Comparison of ENCODE assay signal across 13 cellular contexts in genomic region chr7:150556521-150557138, GRCh38. TPM values are rescaled to one million over a fixed set of nuclear protein-coding genes. Genes with fewer than 3 reads are reported as not detected.
DNase-seq lines count a peak whose midpoint lies in the region; ATAC-seq, FAIRE-seq and TF ChIP-seq lines count a peak whose summit lies in the region.
"Had no signal": no experiment of that assay in that cellular context is flagged by ENCODE, and none has a peak within 500 bp of the region (broad histone marks: within the 10 kb centered on the region; RNA-seq: fewer than 3 reads in every experiment).

No MANE protein-coding gene starts in this region.

- H3K79me2 ChIP-seq in endothelial cell of umbilical vein (ENCODE audit: control insufficient read depth, insufficient read depth, low read length), result no peaks in the 10 kb centered on the region

- H3K27me3 ChIP-seq in endothelial cell of umbilical vein (ENCODE audit: control insufficient read depth in 2 of 2, insufficient read depth in 2 of 2, low read length in 2 of 2), result no peaks in the 10 kb centered on the region
- H3K27me3 ChIP-seq in spleen (replicated peaks in 1 of 7), result no peaks in the 10 kb centered on the region
- no peaks in the 10 kb centered on the region for H3K27me3 ChIP-seq in testis
- no peaks in the 10 kb centered on the region for H3K27me3 ChIP-seq in breast epithelium
- H3K27me3 ChIP-seq: neutrophil had no signal

- dilution Hi-C loops in endothelial cell of umbilical vein (cut with MboI; ENCODE audit: extremely low pct_ligation_motif_present, low sequenced_read_pairs), result no loop called here

- H3K9ac ChIP-seq in endothelial cell of umbilical vein (replicated peaks; ENCODE audit: extremely low read depth, insufficient read depth, low read length), result no peak overlapping the region

- peak overlapping the region; percentile 85 for H2AFZ ChIP-seq in endothelial cell of umbilical vein (ENCODE audit: low read depth, low read length)

- no peaks in the 10 kb centered on the region for H3K9me1 ChIP-seq in endothelial cell of umbilical vein (replicated peaks; ENCODE audit: control insufficient read depth, extremely low read depth, insufficient read depth, low read length)

- CTCF ChIA-PET in activated CD8-positive, alpha-beta memory T cell treated with anti-CD3 and anti-CD28 coated beads, Interleukin-2, amount 10 ng/mL, durations not matched to agents 7 days and 5 days (lab: Charles Lee), result no interaction called here
- CTCF ChIA-PET in endothelial cell of umbilical vein (lab: Charles Lee), result no interaction called here

- FAIRE-seq in endothelial cell of umbilical vein (lab: Jason Lieb, UNC), result no peak
- FAIRE-seq: endometrium had no signal

- TF ChIP-seq CTCF in endothelial cell of umbilical vein (IDR thresholded peaks at IDR 0.05; ENCODE audit: extremely low read depth in 1 of 2, insufficient read depth in 1 of 2, low read depth in 1 of 2, low read length in 2 of 2) (no peak), spleen (IDR thresholded peaks at IDR 0.05 in 8 of 11, conservative IDR thresholded peaks at IDR 0.05 in 3 of 11) (no peak), testis (IDR thresholded peaks at IDR 0.05) (no peak), breast epithelium (IDR thresholded peaks at IDR 0.05) (no peak)

- peaks cover 36% of the 10 kb centered on the region for H3K9me3 Mint-ChIP-seq in activated CD8-positive, alpha-beta memory T cell treated with anti-CD3 and anti-CD28 coated beads, Interleukin-2, amount 10 ng/mL, durations not matched to agents 7 days and 5 days (ENCODE audit: low read depth)
- peaks cover 82% of the 10 kb centered on the region for H3K9me3 Mint-ChIP-seq in T-helper 2 cell treated with Interferon-gamma antibody and Interleukin-4, amounts not matched to agents 5 μg/mL and 100 μg/mL, for 36 hours

- H3K27me3 Mint-ChIP-seq in activated CD8-positive, alpha-beta memory T cell treated with anti-CD3 and anti-CD28 coated beads, Interleukin-2, amount 10 ng/mL, durations not matched to agents 7 days and 5 days, result no peaks in the 10 kb centered on the region
- H3K27me3 Mint-ChIP-seq in T-helper 2 cell treated with Interferon-gamma antibody and Interleukin-4, amounts not matched to agents 5 μg/mL and 100 μg/mL, for 36 hours (ENCODE audit: low read depth), result no peaks in the 10 kb centered on the region

- DNase-seq in activated CD8-positive, alpha-beta memory T cell treated with anti-CD3 and anti-CD28 coated beads, Interleukin-2, amount 10 ng/mL, durations not matched to agents 7 days and 5 days, result peak; percentile 70
- DNase-seq in activated CD8-positive, alpha-beta memory T cell treated with anti-CD3 and anti-CD28 coated beads, Interleukin-2, amount 50 U/mL, for 4 hours, result no peak
- DNase-seq in T-helper 2 cell treated with Interferon-gamma antibody and Interleukin-4, amounts not matched to agents 5 μg/mL and 100 μg/mL, for 36 hours (ENCODE audit: low spot score), result no peak
- DNase-seq in endothelial cell of umbilical vein (ENCODE audit: low read depth, low spot score) (peak; percentile 14), spleen (no peak), hippocampal formation (lab: John Stamatoyannopoulos, UW) (no peak), testis (no peak), breast epithelium (ENCODE audit: low spot score in 2 of 2) (no peak)
- DNase-seq: NCI-H1436, NCI-H510A had no signal

- H3K4me3 Mint-ChIP-seq in activated CD8-positive, alpha-beta memory T cell treated with anti-CD3 and anti-CD28 coated beads, Interleukin-2, amount 10 ng/mL, durations not matched to agents 7 days and 5 days, result peak overlapping the region; percentile 48
- H3K4me3 Mint-ChIP-seq in T-helper 2 cell treated with Interferon-gamma antibody and Interleukin-4, amounts not matched to agents 5 μg/mL and 100 μg/mL, for 36 hours, result peak overlapping the region; percentile 73

- H3K4me3 ChIP-seq in endothelial cell of umbilical vein (replicated peaks in 1 of 3; ENCODE audit: insufficient read depth in 1 of 3, low read depth in 1 of 3, low read length in 3 of 3) (no peak overlapping the region), spleen (no peak overlapping the region), testis (no peak overlapping the region), breast epithelium (no peak overlapping the region)

- H3K27ac Mint-ChIP-seq in activated CD8-positive, alpha-beta memory T cell treated with anti-CD3 and anti-CD28 coated beads, Interleukin-2, amount 10 ng/mL, durations not matched to agents 7 days and 5 days, result peak overlapping the region; percentile 91
- peak overlapping the region; percentile 93 for H3K27ac Mint-ChIP-seq in T-helper 2 cell treated with Interferon-gamma antibody and Interleukin-4, amounts not matched to agents 5 μg/mL and 100 μg/mL, for 36 hours

- no peaks in the 10 kb centered on the region for H4K20me1 ChIP-seq in endothelial cell of umbilical vein (replicated peaks; ENCODE audit: control insufficient read depth, extremely low read depth, insufficient read depth, low read length)

- H3K4me1 Mint-ChIP-seq in activated CD8-positive, alpha-beta memory T cell treated with anti-CD3 and anti-CD28 coated beads, Interleukin-2, amount 10 ng/mL, durations not matched to agents 7 days and 5 days, result peaks cover 28% of the 10 kb centered on the region
- H3K4me1 Mint-ChIP-seq in T-helper 2 cell treated with Interferon-gamma antibody and Interleukin-4, amounts not matched to agents 5 μg/mL and 100 μg/mL, for 36 hours (ENCODE audit: low read depth), result peaks cover 30% of the 10 kb centered on the region

- peaks cover 80% of the 10 kb centered on the region for H3K36me3 Mint-ChIP-seq in activated CD8-positive, alpha-beta memory T cell treated with anti-CD3 and anti-CD28 coated beads, Interleukin-2, amount 10 ng/mL, durations not matched to agents 7 days and 5 days
- peaks cover 73% of the 10 kb centered on the region for H3K36me3 Mint-ChIP-seq in T-helper 2 cell treated with Interferon-gamma antibody and Interleukin-4, amounts not matched to agents 5 μg/mL and 100 μg/mL, for 36 hours (ENCODE audit: low read depth)

- H3K36me3 ChIP-seq in endothelial cell of umbilical vein (ENCODE audit: control insufficient read depth in 2 of 2, extremely low read depth in 1 of 2, insufficient read depth in 2 of 2, low read length in 2 of 2) (no peaks in the 10 kb centered on the region), spleen (no peaks in the 10 kb centered on the region), testis (ENCODE audit: low read depth, missing control alignments) (no peaks in the 10 kb centered on the region), breast epithelium (no peaks in the 10 kb centered on the region)
- H3K36me3 ChIP-seq: neutrophil had no signal

- 17 to 32% (median 18%) methylated on average over 4 of the region's 4 CpGs for WGBS in spleen, 5 donors
- WGBS in testis, 2 donors, result 60 to 66% methylated on average over 4 of the region's 4 CpGs

- TF ChIP-seq POLR2A in endothelial cell of umbilical vein (IDR thresholded peaks at IDR 0.05; ENCODE audit: low read depth, low read length), result no peak
- TF ChIP-seq POLR2A in spleen (IDR thresholded peaks at IDR 0.05), result no peak
- TF ChIP-seq POLR2A in testis (IDR thresholded peaks at IDR 0.05), result no peak
- no peak for TF ChIP-seq POLR2A in breast epithelium (IDR thresholded peaks at IDR 0.05)

- no peak overlapping the region for H3K27ac ChIP-seq in endothelial cell of umbilical vein (ENCODE audit: insufficient read depth, low read depth, low read length)
- peak overlapping the region; percentile 31 to 85 (median 76) for H3K27ac ChIP-seq in spleen
- no peak overlapping the region for H3K27ac ChIP-seq in testis
- no peak overlapping the region for H3K27ac ChIP-seq in breast epithelium
- H3K27ac ChIP-seq: neutrophil had no signal

- POLR2A ChIA-PET in endothelial cell of umbilical vein (lab: Charles Lee), result no interaction called here

- peaks cover 6% of the 10 kb centered on the region for H3K4me1 ChIP-seq in endothelial cell of umbilical vein (ENCODE audit: control insufficient read depth, extremely low read depth, insufficient read depth, low read length)
- peaks cover 0 to 21% (median 5%) of the 10 kb centered on the region in 6 donors for H3K4me1 ChIP-seq in spleen
- H3K4me1 ChIP-seq in testis, result no peaks in the 10 kb centered on the region
- no peaks in the 10 kb centered on the region for H3K4me1 ChIP-seq in breast epithelium

- intact Hi-C loops in endothelial cell of umbilical vein (cut with micrococcal nuclease) (no loop called here), spleen (cut with DNase I; ENCODE audit: low total_unique reads) (no loop called here), testis (cut with DNase I; ENCODE audit: low total_unique reads) (no loop called here), breast epithelium (cut with DNase I; ENCODE audit: low total_unique reads) (no loop called here)

- ATAC-seq in activated CD8-positive, alpha-beta memory T cell treated with anti-CD3 and anti-CD28 coated beads, Interleukin-2, amount 10 ng/mL, durations not matched to agents 7 days and 5 days, result peak; percentile 99

- BruUV-seq in endothelial cell of umbilical vein (replicated peaks; lab: Mats Ljungman, UMichigan), result no TSS peak

- H3K9me3 ChIP-seq in endothelial cell of umbilical vein (replicated peaks; ENCODE audit: control insufficient read depth, insufficient read depth, low read length) (peaks cover 4% of the 10 kb centered on the region), spleen (peaks cover 0 to 51% (median 28%) of the 10 kb centered on the region in 8 donors), testis (no peaks in the 10 kb centered on the region), breast epithelium (peaks cover 10 to 17% of the 10 kb centered on the region in 2 donors)

- H3K4me2 ChIP-seq in endothelial cell of umbilical vein (ENCODE audit: insufficient read depth, low read length), result no peak overlapping the region

RNA-seq across cellular contexts. Expression of gene GIMAP4, which starts 10.6 kb away (rescaled TPM):
- total RNA-seq in activated CD8-positive, alpha-beta memory T cell treated with anti-CD3 and anti-CD28 coated beads, Interleukin-2, amount 10 ng/mL, durations not matched to agents 7 days and 5 days, result 100 to 1,000 TPM in 1 of 2 experiments, 10 to 100 TPM in 1; 60.5 to 145 TPM
- total RNA-seq in endothelial cell of umbilical vein, result 168 and 174 TPM in 2 replicates
- polyA plus RNA-seq in endothelial cell of umbilical vein, result 38.6 and 56.6 TPM in 2 replicates
- 88.4 and 95.0 TPM in 2 replicates for polyA plus RNA-seq in endothelial cell of umbilical vein (2011; cell fraction: cytosol; rRNA removed)
- polyA plus RNA-seq in endothelial cell of umbilical vein (2011; cell fraction: nucleus; rRNA removed), result 45.2 and 49.1 TPM in 2 replicates
- polyA plus RNA-seq in endothelial cell of umbilical vein (2012), result 180 and 200 TPM in 2 replicates
- polyA minus RNA-seq in endothelial cell of umbilical vein, result 95.6 and 104 TPM in 2 replicates
- not detected for polyA minus RNA-seq in endothelial cell of umbilical vein (2011; cell fraction: cytosol; rRNA and poly(A)+ RNA removed)
- polyA minus RNA-seq in endothelial cell of umbilical vein (2011; cell fraction: nucleus; rRNA and poly(A)+ RNA removed), result 24.3 and 30.1 TPM in 2 replicates
- 100 to 1,000 TPM; 112 to 214 (median 172) TPM for total RNA-seq in spleen
- polyA plus RNA-seq in spleen, result 10 to 100 TPM; 35.9 to 86.8 (median 60.4) TPM
- 1 to 10 TPM; 5.8 to 6.2 TPM for total RNA-seq in testis
- polyA plus RNA-seq in testis (ENCODE audit: insufficient read depth, low read depth, low replicate concordance), result 13.3 TPM
- total RNA-seq in breast epithelium, result 10 to 100 TPM; 19.3 to 29.8 (median 29.2) TPM
- total RNA-seq: A673 had no signal

RNA-seq across cellular contexts. Expression of gene GIMAP7, which starts 42.0 kb away (rescaled TPM):
- total RNA-seq in activated CD8-positive, alpha-beta memory T cell treated with anti-CD3 and anti-CD28 coated beads, Interleukin-2, amount 10 ng/mL, durations not matched to agents 7 days and 5 days, result 10 to 100 TPM; 49.9 to 89.7 TPM
- total RNA-seq in endothelial cell of umbilical vein (42.4 and 51.1 TPM in 2 replicates), spleen (100 to 1,000 TPM in 5 of 7 donors, 10 to 100 TPM in 2; 71.2 to 137 (median 102) TPM), testis (1 to 10 TPM; 3.1 to 7.4 TPM), breast epithelium (10 to 100 TPM in 2 of 3 donors, 1 to 10 TPM in 1; 9.4 to 22.1 (median 15.7) TPM)
- polyA plus RNA-seq in endothelial cell of umbilical vein (37.9 and 43.4 TPM in 2 replicates), spleen (100 to 1,000 TPM in 1 of 3 donors, 10 to 100 TPM in 2; 48.7 to 103 (median 68.0) TPM), testis (ENCODE audit: insufficient read depth, low read depth, low replicate concordance) (3.4 TPM)
- 73.8 and 77.7 TPM in 2 replicates for polyA plus RNA-seq in endothelial cell of umbilical vein (2011; cell fraction: cytosol; rRNA removed)
- 36.5 and 39.7 TPM in 2 replicates for polyA plus RNA-seq in endothelial cell of umbilical vein (2011; cell fraction: nucleus; rRNA removed)
- 41.9 and 44.3 TPM in 2 replicates for polyA plus RNA-seq in endothelial cell of umbilical vein (2012)
- polyA minus RNA-seq in endothelial cell of umbilical vein, result 36.6 and 38.7 TPM in 2 replicates
- not detected for polyA minus RNA-seq in endothelial cell of umbilical vein (2011; cell fraction: cytosol; rRNA and poly(A)+ RNA removed)
- polyA minus RNA-seq in endothelial cell of umbilical vein (2011; cell fraction: nucleus; rRNA and poly(A)+ RNA removed), result 9.5 and 14.5 TPM in 2 replicates
- total RNA-seq: A673 had no signal

Comparison
In these comparisons a context has a peak if more than half of its experiments do, and no peak if none do; other contexts are left out.
1. DNase-seq: peak in activated CD8-positive, alpha-beta memory T cell treated with anti-CD3 and anti-CD28 coated beads, Interleukin-2, amount 10 ng/mL, durations not matched to agents 7 days and 5 days (single experiment) and endothelial cell of umbilical vein (single experiment); none in activated CD8-positive, alpha-beta memory T cell treated with anti-CD3 and anti-CD28 coated beads, Interleukin-2, amount 50 U/mL, for 4 hours (single experiment), T-helper 2 cell treated with Interferon-gamma antibody and Interleukin-4, amounts not matched to agents 5 μg/mL and 100 μg/mL, for 36 hours (single experiment), spleen (single experiment), hippocampal formation (0 of 2), testis (single experiment) and breast epithelium (0 of 2).
2. H3K27ac ChIP-seq: peak in spleen (8 of 8); none in endothelial cell of umbilical vein (single experiment), testis (0 of 2) and breast epithelium (0 of 2).